Comparison of ENCODE assay signal across 13 cellular contexts in genomic region chr1:35287807-35288640, GRCh38. TPM values are rescaled to one million over a fixed set of nuclear protein-coding genes. Genes with fewer than 3 reads are reported as not detected.
DNase-seq lines count a peak whose midpoint lies in the region; ATAC-seq and TF ChIP-seq lines count a peak whose summit lies in the region.
"Had no signal": no experiment of that assay in that cellular context is flagged by ENCODE, and none has a peak within 500 bp of the region (broad histone marks: within the 10 kb centered on the region; RNA-seq: fewer than 3 reads in every experiment).

No MANE protein-coding gene starts in this region.

- no peak for TF ChIP-seq POLR2A in uterus (IDR thresholded peaks at IDR 0.05)

- peak overlapping the region; percentile 32 for H3K27ac ChIP-seq in cardiac muscle cell
- H3K27ac ChIP-seq in uterus: peak overlapping the region; percentile 41 to 47
- H3K27ac ChIP-seq: BLaER1 treated with 17β-estradiol and CSF1 and Interleukin-3, amounts not matched to agents 10 nM and 100 nM had no signal

- no peaks in the 10 kb centered on the region for H3K9me3 Mint-ChIP-seq in effector memory CD8-positive, alpha-beta T cell
- H3K9me3 Mint-ChIP-seq: IgD-negative memory B cell had no signal

- peak in 1 of 2 donors; percentile 68 for DNase-seq in cardiac muscle cell (ENCODE audit: low read depth in 1 of 2, low spot score in 1 of 2)
- DNase-seq in Right ventricle myocardium inferior (ENCODE audit: missing footprints): no peak
- peak; percentile 71 for DNase-seq in amniotic epithelial cell (ENCODE audit: low read depth)
- peak; percentile 58 for DNase-seq in glomerular visceral epithelial cell (ENCODE audit: extremely low spot score)
- DNase-seq in uterus: no peak
- no peak for DNase-seq in inferior parietal cortex (ENCODE audit: extremely low spot score)
- DNase-seq in central memory CD4-positive, alpha-beta T cell: no peak
- no peak for DNase-seq in effector memory CD8-positive, alpha-beta T cell
- DNase-seq: NCI-H2171 treated with DMSO at 0.1 percent for 48 hours; stimulated activated naive B cell treated with anti-CD40 and anti-IgM and Interleukin-4, amounts not matched to agents 10 μg/mL and 1 μg/mL and 100 μg/mL, for 72 hours had no signal

- H3K27me3 ChIP-seq in cardiac muscle cell (no peaks in the 10 kb centered on the region), uterus (no peaks in the 10 kb centered on the region)
- H3K27me3 ChIP-seq: BLaER1 treated with 17β-estradiol and CSF1 and Interleukin-3, amounts not matched to agents 10 nM and 100 nM; gastroesophageal sphincter had no signal

- H3K36me3 Mint-ChIP-seq in effector memory CD8-positive, alpha-beta T cell (ENCODE audit: insufficient read depth): peaks cover 6% of the 10 kb centered on the region

- H3K4me3 ChIP-seq in cardiac muscle cell: no peak overlapping the region
- no peak overlapping the region for H3K4me3 ChIP-seq in uterus
- H3K4me3 ChIP-seq: BLaER1 treated with 17β-estradiol and CSF1 and Interleukin-3, amounts not matched to agents 10 nM and 100 nM; gastroesophageal sphincter had no signal

- H3K27ac Mint-ChIP-seq in effector memory CD8-positive, alpha-beta T cell: no peak overlapping the region
- H3K27ac Mint-ChIP-seq: IgD-negative memory B cell; stimulated activated naive B cell treated with anti-CD40 and anti-IgM and Interleukin-4, amounts not matched to agents 10 μg/mL and 1 μg/mL and 100 μg/mL, for 72 hours had no signal

- TF ChIP-seq CTCF in cardiac muscle cell (IDR thresholded peaks at IDR 0.05; ENCODE audit: low read depth, low read length) (no peak), uterus (IDR thresholded peaks at IDR 0.05) (no peak)

- ATAC-seq in Right ventricle myocardium inferior: no peak
- no peak for ATAC-seq in effector memory CD8-positive, alpha-beta T cell (replicated peaks)
- ATAC-seq: gastroesophageal sphincter; stimulated activated naive B cell treated with anti-CD40 and anti-IgM and Interleukin-4, amounts not matched to agents 10 μg/mL and 1 μg/mL and 100 μg/mL, for 72 hours had no signal

- intact Hi-C loops in Right ventricle myocardium inferior (cut with DNase I): no loop called here
- intact Hi-C loops in uterus (cut with DNase I; ENCODE audit: low total_unique reads): no loop called here

- H3K4me1 ChIP-seq in cardiac muscle cell (ENCODE audit: low read depth) (peaks cover 3% of the 10 kb centered on the region), uterus (peaks cover 0 to 11% of the 10 kb centered on the region in 2 donors)

- H3K9me3 ChIP-seq in cardiac muscle cell (ENCODE audit: low read depth) (no peaks in the 10 kb centered on the region), uterus (no peaks in the 10 kb centered on the region)
- H3K9me3 ChIP-seq: gastroesophageal sphincter had no signal

- H3K36me3 ChIP-seq in cardiac muscle cell: no peaks in the 10 kb centered on the region
- H3K36me3 ChIP-seq in uterus: no peaks in the 10 kb centered on the region

- H3K4me1 Mint-ChIP-seq in effector memory CD8-positive, alpha-beta T cell (ENCODE audit: low read depth in 2 of 2): peaks cover 14 to 22% of the 10 kb centered on the region in 2 donors

- H3K27me3 Mint-ChIP-seq in effector memory CD8-positive, alpha-beta T cell: no peaks in the 10 kb centered on the region
- H3K27me3 Mint-ChIP-seq: IgD-negative memory B cell; stimulated activated naive B cell treated with anti-CD40 and anti-IgM and Interleukin-4, amounts not matched to agents 10 μg/mL and 1 μg/mL and 100 μg/mL, for 72 hours had no signal

- no peak overlapping the region for H3K4me3 Mint-ChIP-seq in effector memory CD8-positive, alpha-beta T cell
- H3K4me3 Mint-ChIP-seq: IgD-negative memory B cell; stimulated activated naive B cell treated with anti-CD40 and anti-IgM and Interleukin-4, amounts not matched to agents 10 μg/mL and 1 μg/mL and 100 μg/mL, for 72 hours had no signal

RNA-seq across cellular contexts. Expression of gene ZMYM4, which starts 19.5 kb away (rescaled TPM):
- 28.2 and 34.8 TPM in 2 replicates for total RNA-seq in cardiac muscle cell
- 27.9 and 35.9 TPM in 2 replicates for polyA plus RNA-seq in cardiac muscle cell
- 27.7 TPM for total RNA-seq in Right ventricle myocardium inferior
- 10 to 100 TPM; 19.7 to 84.9 (median 49.9) TPM for total RNA-seq in uterus

Comparison
In these comparisons a context has a peak if more than half of its experiments do, and no peak if none do; other contexts are left out.
1. DNase-seq: peak in amniotic epithelial cell (single experiment) and glomerular visceral epithelial cell (single experiment); none in Right ventricle myocardium inferior (single experiment), uterus (0 of 2), inferior parietal cortex (single experiment), central memory CD4-positive, alpha-beta T cell (single experiment) and effector memory CD8-positive, alpha-beta T cell (0 of 3).